ENCODE assay signal across 18 cellular contexts in genomic region chr22:19620742-19621371, GRCh38.
DNase-seq lines count a peak whose midpoint lies in the region; ATAC-seq and TF ChIP-seq lines count a peak whose summit lies in the region.
"Had no signal": no experiment of that assay in that cellular context is flagged by ENCODE, and none has a peak within 500 bp of the region (broad histone marks: within the 10 kb centered on the region; RNA-seq: fewer than 3 reads in every experiment).

No MANE protein-coding gene starts in this region.

- TF ChIP-seq CTCF in activated B cell treated with CpG ODN at 0.5 μM for 24 hours (IDR thresholded peaks at IDR 0.05) (no peak), gastroesophageal sphincter (IDR thresholded peaks at IDR 0.05) (no peak)
- TF ChIP-seq CTCF in activated CD8-positive, alpha-beta T cell treated with anti-CD3 and anti-CD28 coated beads for 36 hours (IDR thresholded peaks at IDR 0.05): no peak

- whole genome bisulfite sequencing in gastroesophageal sphincter (ENCODE audit: low coverage in 1 of 2), 2 donors: 37 to 46% methylated on average over 9 to 12 of the region's 21 CpGs

- intact Hi-C loops in activated B cell treated with CpG ODN at 0.5 μM for 24 hours (cut with micrococcal nuclease): loop anchor here (5.0 kb wide), 1 partner anchor 329 kb away; the partner anchor contains the start of gene CLTCL1
- intact Hi-C loops in sciatic nerve (cut with DNase I): no loop called here
- intact Hi-C loops in activated CD8-positive, alpha-beta T cell treated with anti-CD3 and anti-CD28 coated beads for 36 hours (cut with micrococcal nuclease): no loop called here

- CTCF ChIA-PET in activated B cell treated with CpG ODN at 0.5 μM for 24 hours (lab: Charles Lee): interaction anchor here (1.0 kb wide), 1 partner anchor 9 kb away, joined by 3 read pairs; no protein-coding TSS in a partner anchor
- CTCF ChIA-PET in activated CD8-positive, alpha-beta T cell treated with anti-CD3 and anti-CD28 coated beads for 36 hours (lab: Charles Lee): interaction anchor here (1.2 to 1.5 kb wide), 2 partner anchors 9 to 11 kb away, joined by 3 to 4 read pairs; no protein-coding TSS in a partner anchor

- no peaks in the 10 kb centered on the region for H3K36me3 ChIP-seq in gastroesophageal sphincter
- H3K36me3 ChIP-seq: transverse colon had no signal

- TF ChIP-seq POLR2A in gastroesophageal sphincter (IDR thresholded peaks at IDR 0.05): no peak

- no peaks in the 10 kb centered on the region for H3K9me3 ChIP-seq in gastroesophageal sphincter
- H3K9me3 ChIP-seq: transverse colon had no signal

- H3K4me1 ChIP-seq in gastroesophageal sphincter: peaks cover 0 to 6% (median 0%) of the 10 kb centered on the region in 3 donors
- H3K4me1 ChIP-seq: transverse colon had no signal

- no peak for ATAC-seq in activated B cell treated with CpG ODN at 0.5 μM for 24 hours (ENCODE audit: low read depth)
- peak; percentile 68 for ATAC-seq in gastroesophageal sphincter
- ATAC-seq in sciatic nerve: peak; percentile 22
- no peak for ATAC-seq in activated CD8-positive, alpha-beta T cell treated with anti-CD3 and anti-CD28 coated beads for 36 hours
- ATAC-seq: effector memory CD8-positive, alpha-beta T cell; GM12878 had no signal

- peaks cover 14% of the 10 kb centered on the region for H3K27me3 Mint-ChIP-seq in activated B cell treated with CpG ODN at 0.5 μM for 24 hours
- H3K27me3 Mint-ChIP-seq in activated CD8-positive, alpha-beta T cell treated with anti-CD3 and anti-CD28 coated beads for 36 hours: no peaks in the 10 kb centered on the region

- TF ChIP-seq EP300 in Ishikawa (IDR thresholded peaks at IDR 0.05; ENCODE audit: borderline replicate concordance) (no peak), gastroesophageal sphincter (IDR thresholded peaks at IDR 0.05) (no peak)

- H3K36me3 Mint-ChIP-seq in activated B cell treated with CpG ODN at 0.5 μM for 24 hours (ENCODE audit: low read depth): no peaks in the 10 kb centered on the region
- no peaks in the 10 kb centered on the region for H3K36me3 Mint-ChIP-seq in activated CD8-positive, alpha-beta T cell treated with anti-CD3 and anti-CD28 coated beads for 36 hours (ENCODE audit: low read depth)

- peaks cover 46% of the 10 kb centered on the region for H3K4me1 Mint-ChIP-seq in activated B cell treated with CpG ODN at 0.5 μM for 24 hours
- H3K4me1 Mint-ChIP-seq in activated CD8-positive, alpha-beta T cell treated with anti-CD3 and anti-CD28 coated beads for 36 hours (ENCODE audit: low read depth): peaks cover 12% of the 10 kb centered on the region

- no peak overlapping the region for H3K27ac Mint-ChIP-seq in activated B cell treated with CpG ODN at 0.5 μM for 24 hours
- no peak overlapping the region for H3K27ac Mint-ChIP-seq in activated CD8-positive, alpha-beta T cell treated with anti-CD3 and anti-CD28 coated beads for 36 hours
- H3K27ac Mint-ChIP-seq: activated T-helper 1 cell treated with anti-CD3 and anti-CD28 coated beads, Interleukin-12 subunit alpha, Interleukin-12 subunit beta, Interleukin-2, Interleukin-4 antibody, amounts not matched to agents 30 ng/mL and 10 ng/mL and 1 ng/mL, durations not matched to agents 14 hours and 24 hours and 36 hours had no signal

- H3K27me3 ChIP-seq in gastroesophageal sphincter: peaks cover 88% of the 10 kb centered on the region

- POLR2A ChIA-PET in activated B cell treated with CpG ODN at 0.5 μM for 24 hours (lab: Charles Lee): interaction anchor here (1.9 kb wide), 1 partner anchor 329 kb away, joined by 4 read pairs; the partner anchor contains the start of gene CLTCL1
- POLR2A ChIA-PET in activated CD8-positive, alpha-beta T cell treated with anti-CD3 and anti-CD28 coated beads for 36 hours (lab: Charles Lee): interaction anchor here (1.4 kb wide), 1 partner anchor 10 kb away, joined by 4 read pairs; no protein-coding TSS in a partner anchor

- H3K27ac ChIP-seq in gastroesophageal sphincter: peak overlapping the region in 3 of 4 donors; percentile 34 to 60 (median 38)
- H3K27ac ChIP-seq: C4-2B had no signal

- DNase-seq in activated B cell treated with CpG ODN at 0.5 μM for 24 hours (no peak), sciatic nerve (ENCODE audit: low spot score) (no peak), DMS 273 treated with DMSO at 0.1 percent for 48 hours (lab: John Stamatoyannopoulos, UW) (no peak), activated T-cell treated with anti-CD3 and anti-CD28 coated beads for 4 hours (no peak)
- DNase-seq in activated CD8-positive, alpha-beta T cell treated with anti-CD3 and anti-CD28 coated beads for 36 hours: no peak
- DNase-seq in stimulated activated CD4-positive, alpha-beta T cell treated with anti-CD3 and anti-CD28 coated beads, Interleukin-1b, Interleukin-23, amount 100 ng/mL, for 48 hours: no peak
- DNase-seq: activated CD4-positive, alpha-beta T cell treated with anti-CD3 and anti-CD28 coated beads, Interleukin-2, amount 50 U/mL, for 1 hour; aorta; effector memory CD8-positive, alpha-beta T cell; islet precursor cell; NCI-H2171; stimulated activated CD4-positive, alpha-beta T cell treated with anti-CD3 and anti-CD28 coated beads, Interleukin-4, amount 100 ng/mL, for 1 hour; transverse colon had no signal

- H3K4me3 Mint-ChIP-seq in activated B cell treated with CpG ODN at 0.5 μM for 24 hours: peak overlapping the region; percentile 77
- H3K4me3 Mint-ChIP-seq in activated CD8-positive, alpha-beta T cell treated with anti-CD3 and anti-CD28 coated beads for 36 hours: no peak overlapping the region
- H3K4me3 Mint-ChIP-seq: activated T-helper 1 cell treated with anti-CD3 and anti-CD28 coated beads, Interleukin-12 subunit alpha, Interleukin-12 subunit beta, Interleukin-2, Interleukin-4 antibody, amounts not matched to agents 30 ng/mL and 10 ng/mL and 1 ng/mL, durations not matched to agents 14 hours and 24 hours and 36 hours; effector memory CD8-positive, alpha-beta T cell had no signal

- no peak for TF ChIP-seq RAD21 in Ishikawa (IDR thresholded peaks at IDR 0.05; ENCODE audit: low read depth)

- H3K4me3 ChIP-seq in gastroesophageal sphincter: no peak overlapping the region
- H3K4me3 ChIP-seq: GM12878, transverse colon had no signal

- H3K9me3 Mint-ChIP-seq in activated B cell treated with CpG ODN at 0.5 μM for 24 hours: no peaks in the 10 kb centered on the region
- H3K9me3 Mint-ChIP-seq in activated CD8-positive, alpha-beta T cell treated with anti-CD3 and anti-CD28 coated beads for 36 hours: no peaks in the 10 kb centered on the region
- H3K9me3 Mint-ChIP-seq: activated T-helper 1 cell treated with anti-CD3 and anti-CD28 coated beads, Interleukin-12 subunit alpha, Interleukin-12 subunit beta, Interleukin-2, Interleukin-4 antibody, amounts not matched to agents 30 ng/mL and 10 ng/mL and 1 ng/mL, durations not matched to agents 14 hours and 24 hours and 36 hours; effector memory CD8-positive, alpha-beta T cell had no signal

TF ChIP-seq in Ishikawa, 13 proteins besides CTCF, POLR2A, EP300 and RAD21:
- 0 out of 2 replicates have a peak, but pooled peaks have one; percentile 13 for TF ChIP-seq NFIC (IDR thresholded peaks at IDR 0.05)
- 0 out of 2 replicates have a peak, but pooled peaks have one; percentile 29 for TF ChIP-seq CEBPB (IDR thresholded peaks at IDR 0.05)
- no peak for TF ChIP-seq ZBTB7A (IDR thresholded peaks at IDR 0.05; ENCODE audit: low read depth)

Comparison
In these comparisons a context has a peak if more than half of its experiments do, and no peak if none do; other contexts are left out.
1. ATAC-seq: peak in gastroesophageal sphincter (single experiment) and sciatic nerve (single experiment); none in activated B cell treated with CpG ODN at 0.5 μM for 24 hours (single experiment) and activated CD8-positive, alpha-beta T cell treated with anti-CD3 and anti-CD28 coated beads for 36 hours (single experiment).